Comparison of ENCODE assay signal across 30 cellular contexts in the genomic region with DNA sequence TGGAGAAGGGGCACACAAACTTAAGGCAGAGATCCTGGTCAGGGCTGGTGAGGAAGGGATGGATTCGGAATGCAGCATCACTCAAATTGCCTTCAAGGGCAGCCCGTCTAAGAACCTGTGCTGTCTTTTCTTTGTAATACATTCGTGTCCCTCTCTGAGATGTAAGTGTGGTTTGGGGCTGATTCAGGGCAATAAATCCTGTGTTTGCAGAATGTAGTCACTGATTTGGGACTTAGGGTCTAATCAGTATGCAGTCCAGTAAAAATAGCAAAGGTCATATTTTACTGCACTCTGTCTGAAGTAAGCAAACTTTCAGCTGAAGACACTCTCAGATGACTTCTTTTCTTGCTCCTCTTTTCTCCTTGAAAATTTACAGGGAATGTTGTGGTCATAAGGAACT.
"Had no signal": no experiment of that assay in that cellular context is flagged by ENCODE, and none has a peak within 500 bp of the region (broad histone marks: within the 10 kb centered on the region; RNA-seq: fewer than 3 reads in every experiment).

No MANE protein-coding gene starts in this region.

- H3K4me3 Mint-ChIP-seq: activated CD4-positive, alpha-beta memory T cell treated with anti-CD3 and anti-CD28 coated beads, Interleukin-2, amount 10 ng/mL, durations not matched to agents 7 days and 5 days; activated CD4-positive, alpha-beta T cell treated with anti-CD3 and anti-CD28 coated beads, Interleukin-2, amount 10 ng/mL, durations not matched to agents 24 days and 14 days; activated naive CD4-positive, alpha-beta T cell treated with anti-CD3 and anti-CD28 coated beads, Interleukin-2, amount 50 U/mL, for 24 hours; activated naive CD8-positive, alpha-beta T cell treated with anti-CD3 and anti-CD28 coated beads, Interleukin-2, amount 50 U/mL, for 24 hours; central memory CD8-positive, alpha-beta T cell; immature natural killer cell; mesothelial cell of epicardium; naive thymus-derived CD8-positive, alpha-beta T cell; neural progenitor cell; T-helper 17 cell had no signal

- DNase-seq: activated CD4-positive, alpha-beta memory T cell treated with anti-CD3 and anti-CD28 coated beads, Interleukin-2, amount 10 ng/mL, durations not matched to agents 7 days and 5 days; activated CD4-positive, alpha-beta T cell treated with anti-CD3 and anti-CD28 coated beads, Interleukin-2, amount 10 ng/mL, durations not matched to agents 24 days and 14 days; activated CD4-positive, CD25-positive, alpha-beta regulatory T cell treated with anti-CD3 and anti-CD28 coated beads, Interleukin-2, amount 50 U/mL, for 72 hours; activated naive CD8-positive, alpha-beta T cell treated with anti-CD3 and anti-CD28 coated beads, Interleukin-2, amount 50 U/mL, for 24 hours; activated T-cell treated with anti-CD3 and anti-CD28 coated beads, Interleukin-2, amount 50 U/mL, for 48 hours; amygdala; dorsolateral prefrontal cortex; effector memory CD4-positive, alpha-beta T cell; gastrocnemius medialis; hypothalamus; immature natural killer cell; kidney; naive thymus-derived CD8-positive, alpha-beta T cell; occipital lobe; stimulated activated CD4-positive, alpha-beta T cell treated with anti-CD3 and anti-CD28 coated beads, Interleukin-2, amount 100 ng/mL, for 48 hours; stimulated activated naive CD4-positive, alpha-beta T cell treated with Interleukin-2 at 50 U/mL for 16 hours; SW 1271; T-helper 17 cell; T1000; trophoblast cell; uterus had no signal

- H3K36me3 ChIP-seq: breast epithelium, gastrocnemius medialis, neural progenitor cell, thoracic aorta, uterus had no signal

- H3K4me3 ChIP-seq: breast epithelium, coronary artery, dorsolateral prefrontal cortex, gastrocnemius medialis, neural progenitor cell, thoracic aorta, uterus had no signal

- FAIRE-seq: kidney had no signal

- H3K27ac Mint-ChIP-seq: activated CD4-positive, alpha-beta memory T cell treated with anti-CD3 and anti-CD28 coated beads, Interleukin-2, amount 10 ng/mL, durations not matched to agents 7 days and 5 days; activated CD4-positive, alpha-beta T cell treated with anti-CD3 and anti-CD28 coated beads, Interleukin-2, amount 10 ng/mL, durations not matched to agents 24 days and 14 days; activated naive CD4-positive, alpha-beta T cell treated with anti-CD3 and anti-CD28 coated beads, Interleukin-2, amount 50 U/mL, for 24 hours; activated naive CD8-positive, alpha-beta T cell treated with anti-CD3 and anti-CD28 coated beads, Interleukin-2, amount 50 U/mL, for 24 hours; activated T-helper 2 cell treated with anti-CD3 and anti-CD28 coated beads, Interferon-gamma antibody, Interleukin-2, Interleukin-4, amounts not matched to agents 10 μg/mL and 5 μg/mL and 100 μg/mL, durations not matched to agents 14 hours and 24 hours and 36 hours; immature natural killer cell; mesothelial cell of epicardium; naive thymus-derived CD8-positive, alpha-beta T cell; neural progenitor cell; T-helper 17 cell had no signal

- H3K27ac ChIP-seq: breast epithelium, gastrocnemius medialis, neural progenitor cell, thoracic aorta, uterus had no signal

- H3K9me3 Mint-ChIP-seq: activated CD4-positive, alpha-beta memory T cell treated with anti-CD3 and anti-CD28 coated beads, Interleukin-2, amount 10 ng/mL, durations not matched to agents 7 days and 5 days; activated CD4-positive, alpha-beta T cell treated with anti-CD3 and anti-CD28 coated beads, Interleukin-2, amount 10 ng/mL, durations not matched to agents 24 days and 14 days; activated naive CD4-positive, alpha-beta T cell treated with anti-CD3 and anti-CD28 coated beads, Interleukin-2, amount 50 U/mL, for 24 hours; activated naive CD8-positive, alpha-beta T cell treated with anti-CD3 and anti-CD28 coated beads, Interleukin-2, amount 50 U/mL, for 24 hours; activated T-helper 2 cell treated with anti-CD3 and anti-CD28 coated beads, Interferon-gamma antibody, Interleukin-2, Interleukin-4, amounts not matched to agents 10 μg/mL and 5 μg/mL and 100 μg/mL, durations not matched to agents 14 hours and 24 hours and 36 hours; central memory CD8-positive, alpha-beta T cell; immature natural killer cell; naive thymus-derived CD8-positive, alpha-beta T cell had no signal

- H3K4me1 Mint-ChIP-seq: activated naive CD4-positive, alpha-beta T cell treated with anti-CD3 and anti-CD28 coated beads, Interleukin-2, amount 50 U/mL, for 24 hours had no signal

- H3K36me3 Mint-ChIP-seq: activated naive CD4-positive, alpha-beta T cell treated with anti-CD3 and anti-CD28 coated beads, Interleukin-2, amount 50 U/mL, for 24 hours; mesothelial cell of epicardium; naive thymus-derived CD8-positive, alpha-beta T cell had no signal

- ATAC-seq: activated naive CD8-positive, alpha-beta T cell treated with anti-CD3 and anti-CD28 coated beads, Interleukin-2, amount 50 U/mL, for 24 hours; gastrocnemius medialis; naive thymus-derived CD8-positive, alpha-beta T cell; right cardiac atrium; T-helper 17 cell had no signal

- H3K27me3 ChIP-seq: breast epithelium, dorsolateral prefrontal cortex, neural progenitor cell, uterus had no signal

- H3K9me3 ChIP-seq: breast epithelium, gastrocnemius medialis, thoracic aorta, uterus had no signal

- H3K4me1 ChIP-seq: breast epithelium, gastrocnemius medialis, uterus had no signal

- H3K27me3 Mint-ChIP-seq: activated naive CD8-positive, alpha-beta T cell treated with anti-CD3 and anti-CD28 coated beads, Interleukin-2, amount 50 U/mL, for 24 hours had no signal
